ENCODE assay signal across 8 cellular contexts in the genomic region with DNA sequence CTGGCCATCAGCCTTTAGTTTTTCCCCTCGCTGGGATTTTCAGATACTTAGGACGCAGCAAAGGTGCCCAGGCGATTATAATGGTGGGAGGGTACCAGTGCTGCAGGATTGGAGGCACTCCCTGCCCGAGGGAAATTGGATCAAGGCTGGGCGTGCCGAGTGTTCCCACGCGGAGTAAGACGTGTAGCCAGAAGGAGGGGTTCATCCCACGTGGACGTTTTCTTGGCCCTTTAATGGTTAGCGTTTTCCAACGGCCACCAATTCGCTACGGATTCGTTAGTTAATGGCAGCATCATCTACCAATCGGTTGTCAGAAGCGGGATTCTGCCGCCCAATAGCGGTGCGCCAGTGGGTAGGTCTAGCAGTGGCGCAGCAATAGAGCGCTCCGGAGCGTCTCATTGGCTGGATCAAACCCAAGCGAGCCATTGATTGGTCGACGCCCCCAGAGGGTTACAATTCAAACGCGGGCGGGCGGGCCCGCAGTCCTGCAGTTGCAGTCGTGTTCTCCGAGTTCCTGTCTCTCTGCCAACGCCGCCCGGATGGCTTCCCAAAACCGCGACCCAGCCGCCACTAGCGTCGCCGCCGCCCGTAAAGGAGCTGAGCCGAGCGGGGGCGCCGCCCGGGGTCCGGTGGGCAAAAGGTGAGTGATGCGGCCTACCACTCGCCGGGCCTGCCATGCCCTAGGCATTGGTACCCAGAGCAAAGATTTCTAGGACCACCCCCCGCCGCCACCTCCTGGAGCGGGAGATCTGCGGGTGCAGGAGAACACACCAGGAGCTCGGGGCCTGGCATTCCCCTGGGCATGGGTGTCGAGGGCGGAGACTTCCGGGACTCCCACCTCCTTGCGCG. TPM values are rescaled to one million over a fixed set of nuclear protein-coding genes. Genes with fewer than 3 reads are reported as not detected.
DNase-seq lines count a peak whose midpoint lies in the region; ATAC-seq and TF ChIP-seq lines count a peak whose summit lies in the region.

TSS of gene UBE2C (plus strand) at position 488 of the 849 bp plus-strand sequence. CDS start at position 540, 52 bp downstream.

- POLR2A ChIA-PET in AG04450 (lab: Yijun Ruan, JAX), result interaction anchor here (0.9 to 2.0 kb wide), 3 partner anchors 22 to 72 kb away, joined by 3 to 5 read pairs (median 5); partner anchors contain the start of genes SNX21 and ZSWIM1
- POLR2A ChIA-PET in activated B cell treated with CpG ODN at 0.5 μM for 24 hours (lab: Charles Lee), result interaction anchor here (0.7 to 1.6 kb wide), 2 partner anchors 123 to 494 kb away, joined by 3 to 6 read pairs; partner anchors contain the start of gene PCIF1

- TF ChIP-seq POLR2A in spleen (IDR thresholded peaks at IDR 0.05), result no peak

- peaks cover 5 to 71% (median 41%) of the 10 kb centered on the region in 6 donors for H3K36me3 ChIP-seq in spleen

- intact Hi-C loops in activated B cell treated with CpG ODN at 0.5 μM for 24 hours (cut with micrococcal nuclease) (loop anchor here (1.0 to 2.0 kb wide), 5 partner anchors 20 to 123 kb away; partner anchors contain the start of genes ACOT8, ZSWIM1 and ZSWIM3), spleen (cut with DNase I; ENCODE audit: low total_unique reads) (loop anchor here (10.0 kb wide), 1 partner anchor 152 kb away; no protein-coding TSS in a partner anchor)

- CTCF ChIA-PET in AG04450 (lab: Charles Lee), result interaction anchor here (0.6 to 2.4 kb wide), 3 partner anchors 13 to 158 kb away, joined by 5 to 16 read pairs (median 6); no protein-coding TSS in a partner anchor
- CTCF ChIA-PET in activated B cell treated with CpG ODN at 0.5 μM for 24 hours (lab: Charles Lee), result interaction anchor here (1.0 kb wide), 1 partner anchor 175 kb away, joined by 3 read pairs; no protein-coding TSS in a partner anchor

- 2 to 5% (median 3%) methylated on average over 23 to 65 of the region's 65 CpGs for WGBS in spleen, 5 donors

- DNase-seq in AG04450 (ENCODE audit: low read depth, low spot score), result peak; percentile 99
- DNase-seq in NCI-H226, result peak; percentile 100
- DNase-seq in activated B cell treated with CpG ODN at 0.5 μM for 24 hours, result peak; percentile 79
- peak; percentile 94 for DNase-seq in central memory CD4-positive, alpha-beta T cell
- DNase-seq in inferior parietal cortex (ENCODE audit: extremely low spot score), result peak; percentile 100
- peak; percentile 95 for DNase-seq in spleen

- H3K27ac ChIP-seq in AG04450 (ENCODE audit: low read depth, low read length), result peak within 1 kb of the TSS; percentile 57
- peak within 1 kb of the TSS in 5 of 8 donors; percentile 40 to 71 (median 45) for H3K27ac ChIP-seq in spleen

- peaks cover 34% of the 10 kb centered on the region for H3K36me3 Mint-ChIP-seq in activated B cell treated with CpG ODN at 0.5 μM for 24 hours (ENCODE audit: low read depth)

- no peaks in the 10 kb centered on the region; the same call in 1 of the 2 replicates for H3K9me3 ChIP-seq in AG04450 (ENCODE audit: control insufficient read depth, insufficient read depth, low read length)
- H3K9me3 ChIP-seq in spleen, result no peaks in the 10 kb centered on the region

- peaks cover 6 to 26% (median 17%) of the 10 kb centered on the region in 6 donors for H3K4me1 ChIP-seq in spleen

- no peaks in the 10 kb centered on the region for H3K27me3 Mint-ChIP-seq in activated B cell treated with CpG ODN at 0.5 μM for 24 hours

- ATAC-seq in GM18909 (IDR thresholded peaks at IDR 0.05; ENCODE audit: poor library complexity, unreplicated experiment) (peak; percentile 98), HG03175 (IDR thresholded peaks at IDR 0.05; ENCODE audit: unreplicated experiment) (peak; percentile 100), activated B cell treated with CpG ODN at 0.5 μM for 24 hours (ENCODE audit: low read depth) (peak; percentile 100)

- TF ChIP-seq CTCF in AG04450 (IDR thresholded peaks at IDR 0.05; ENCODE audit: low read depth, low read length), result no peak
- no peak for TF ChIP-seq CTCF in activated B cell treated with CpG ODN at 0.5 μM for 24 hours (IDR thresholded peaks at IDR 0.05)
- peak in 1 of 11 experiments; percentile 14 for TF ChIP-seq CTCF in spleen (IDR thresholded peaks at IDR 0.05 in 8 of 11, conservative IDR thresholded peaks at IDR 0.05 in 3 of 11)

- peaks cover 17% of the 10 kb centered on the region for H3K4me1 Mint-ChIP-seq in activated B cell treated with CpG ODN at 0.5 μM for 24 hours

- H3K27ac Mint-ChIP-seq in activated B cell treated with CpG ODN at 0.5 μM for 24 hours, result peak within 1 kb of the TSS; percentile 59

- no peaks in the 10 kb centered on the region for H3K9me3 Mint-ChIP-seq in activated B cell treated with CpG ODN at 0.5 μM for 24 hours

- peak within 1 kb of the TSS; percentile 73 for H3K4me3 ChIP-seq in AG04450 (ENCODE audit: low read depth, low read length)
- peak within 1 kb of the TSS; percentile 48 to 87 (median 66) for H3K4me3 ChIP-seq in spleen

- no peaks in the 10 kb centered on the region for H3K27me3 ChIP-seq in AG04450 (ENCODE audit: control insufficient read depth, insufficient read depth, low read length)
- no peaks in the 10 kb centered on the region for H3K27me3 ChIP-seq in spleen (replicated peaks in 1 of 7)

- H3K4me3 Mint-ChIP-seq in activated B cell treated with CpG ODN at 0.5 μM for 24 hours, result peak within 1 kb of the TSS; percentile 84

RNA-seq across cellular contexts. Expression of gene UBE2C, which starts in this region (rescaled TPM):
- 25.3 and 27.8 TPM in 2 replicates for polyA plus RNA-seq in AG04450 (2011; rRNA removed)
- polyA minus RNA-seq in AG04450 (2011; rRNA and poly(A)+ RNA removed), result 26.3 and 31.0 TPM in 2 replicates
- total RNA-seq in activated B cell treated with CpG ODN at 0.5 μM for 24 hours, result 2.4 and 3.3 TPM in 2 replicates
- total RNA-seq in spleen, result 10 to 100 TPM in 4 of 7 donors, 1 to 10 TPM in 3; 3.0 to 22.2 (median 12.3) TPM
- 10 to 100 TPM; 11.4 to 56.4 (median 19.7) TPM for polyA plus RNA-seq in spleen

Comparison
In these comparisons a context has a peak if more than half of its experiments do, and no peak if none do; other contexts are left out.
1. Peak in every context shown above with its lines: DNase-seq, ATAC-seq, H3K4me3 ChIP-seq and H3K27ac ChIP-seq.